Comparison of ENCODE assay signal across 1 cellular context in genomic region chr5:80714570-80715298, GRCh38.
TF ChIP-seq lines count a peak whose summit lies in the region.

No MANE protein-coding gene starts in this region.

TF ChIP-seq in HepG2, 621 proteins besides CTCF, POLR2A, EP300 and RAD21 (continued from another document):
- no peak for TF ChIP-seq TRIM22 (IDR thresholded peaks at IDR 0.05)
- no peak for TF ChIP-seq ZNF569 (CRISPR knock-in tag; IDR thresholded peaks at IDR 0.05; ENCODE audit: borderline replicate concordance)
- no peak for TF ChIP-seq SIX4 (CRISPR knock-in tag; IDR thresholded peaks at IDR 0.05)
- TF ChIP-seq ZNF12 (CRISPR knock-in tag; IDR thresholded peaks at IDR 0.05): no peak
- no peak for TF ChIP-seq SIN3B (IDR thresholded peaks at IDR 0.05; ENCODE audit: low read length)
- TF ChIP-seq ZC3H13 (CRISPR knock-in tag; IDR thresholded peaks at IDR 0.05): no peak
- TF ChIP-seq SMYD3 (CRISPR knock-in tag; IDR thresholded peaks at IDR 0.05): no peak
- TF ChIP-seq ZMYM3 (CRISPR knock-in tag; IDR thresholded peaks at IDR 0.05): no peak
- no peak for TF ChIP-seq POLR2G (IDR thresholded peaks at IDR 0.05; ENCODE audit: low read depth, low read length)
- no peak for TF ChIP-seq TBX3 (IDR thresholded peaks at IDR 0.05; ENCODE audit: borderline replicate concordance)
- TF ChIP-seq ZNF205 (CRISPR knock-in tag; IDR thresholded peaks at IDR 0.05): no peak
- TF ChIP-seq RFX1 (IDR thresholded peaks at IDR 0.05): no peak
- TF ChIP-seq ZFP91 (CRISPR knock-in tag; IDR thresholded peaks at IDR 0.05; ENCODE audit: borderline replicate concordance): no peak
TF ChIP-seq in HepG2: peak in this region for 0.
